ENCODE assay signal across 11 cellular contexts in the genomic region with DNA sequence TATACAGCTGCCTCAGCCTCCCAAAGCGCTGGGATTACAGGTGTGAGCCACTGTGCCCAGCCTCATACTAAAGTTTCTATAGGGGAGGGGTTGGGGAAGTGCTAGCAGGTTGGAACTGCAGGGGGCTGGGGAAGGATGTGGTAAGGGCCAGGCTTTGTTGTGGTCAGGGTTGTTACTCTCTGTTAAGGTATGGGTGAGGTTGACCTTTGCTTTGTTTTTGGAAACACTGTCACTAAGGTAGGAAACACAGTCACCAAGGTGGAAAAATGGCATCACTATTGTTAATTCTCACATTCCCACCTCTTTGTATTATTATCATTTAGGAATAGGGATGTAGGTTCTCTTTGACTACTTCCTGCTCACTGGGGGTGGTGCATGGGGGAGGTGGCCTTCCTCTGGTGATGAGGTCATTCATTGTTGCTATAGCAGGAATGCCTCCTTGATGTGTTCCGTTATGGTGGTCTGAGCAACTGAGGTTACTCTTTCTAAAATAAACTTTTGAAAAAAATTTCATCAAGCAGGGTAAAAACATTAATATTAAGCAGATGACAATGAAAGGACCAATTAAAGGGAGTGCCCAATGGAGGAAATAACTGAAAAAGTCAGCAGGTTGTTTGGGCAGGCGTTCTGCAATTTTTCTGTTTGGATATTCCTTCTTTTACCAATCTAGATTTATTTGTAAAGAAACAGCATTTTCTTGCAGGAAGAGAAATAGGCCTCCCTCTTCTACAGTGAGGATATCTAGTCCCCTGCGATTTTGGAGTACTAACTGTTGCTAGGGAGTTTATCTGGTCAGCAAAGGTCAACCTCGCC.
DNase-seq lines count a peak whose midpoint lies in the region; ATAC-seq and TF ChIP-seq lines count a peak whose summit lies in the region.
"Had no signal": no experiment of that assay in that cellular context is flagged by ENCODE, and none has a peak within 500 bp of the region (broad histone marks: within the 10 kb centered on the region; RNA-seq: fewer than 3 reads in every experiment).

No MANE protein-coding gene starts in this region.

- H3K4me1 Mint-ChIP-seq in activated T-helper 17 cell treated with anti-CD3 and anti-CD28 coated beads, Interleukin-2, amount 50 U/mL, for 72 hours: peaks cover 25% of the 10 kb centered on the region

- peak overlapping the region; percentile 83 for H3K27ac Mint-ChIP-seq in activated T-helper 17 cell treated with anti-CD3 and anti-CD28 coated beads, Interleukin-2, amount 50 U/mL, for 72 hours

- H3K4me3 Mint-ChIP-seq in activated T-helper 17 cell treated with anti-CD3 and anti-CD28 coated beads, Interleukin-2, amount 50 U/mL, for 72 hours: peak overlapping the region; percentile 26

- no peaks in the 10 kb centered on the region for H3K36me3 Mint-ChIP-seq in activated T-helper 17 cell treated with anti-CD3 and anti-CD28 coated beads, Interleukin-2, amount 50 U/mL, for 72 hours (ENCODE audit: low read depth)

- peaks cover 3% of the 10 kb centered on the region for H3K9me3 Mint-ChIP-seq in activated T-helper 17 cell treated with anti-CD3 and anti-CD28 coated beads, Interleukin-2, amount 50 U/mL, for 72 hours

- peak; percentile 48 to 73 for ATAC-seq in activated CD4-positive, CD25-positive, alpha-beta regulatory T cell treated with anti-CD3 and anti-CD28 coated beads, Interleukin-2, amount 50 U/mL, for 24 hours
- ATAC-seq in HG03571 (IDR thresholded peaks at IDR 0.05; ENCODE audit: unreplicated experiment) (peak; percentile 52), SK-N-SH treated with all-trans-retinoic acid at 6 μM for 48 hours (no peak)
- peak; percentile 95 for ATAC-seq in activated T-helper 17 cell treated with anti-CD3 and anti-CD28 coated beads, Interleukin-2, amount 50 U/mL, for 72 hours (replicated peaks)
- ATAC-seq: upper lobe of right lung had no signal

- peaks cover 17% of the 10 kb centered on the region for H3K27me3 Mint-ChIP-seq in activated T-helper 17 cell treated with anti-CD3 and anti-CD28 coated beads, Interleukin-2, amount 50 U/mL, for 72 hours

- no peak for DNase-seq in activated CD4-positive, CD25-positive, alpha-beta regulatory T cell (lab: John Stamatoyannopoulos, UW)
- DNase-seq in stimulated activated CD8-positive, alpha-beta memory T cell treated with anti-CD3 and anti-CD28 coated beads, Interleukin-15, amount 100 ng/mL, for 48 hours (ENCODE audit: low read depth in 2 of 2): peak; percentile 46 to 68
- no peak for DNase-seq in cerebellar cortex (ENCODE audit: low spot score)
- DNase-seq in activated effector memory CD4-positive, alpha-beta T cell treated with Interleukin-2 at 50 U/mL for 16 hours: no peak
- DNase-seq: aorta, hypothalamus, upper lobe of right lung had no signal

TF ChIP-seq in SK-N-SH treated with all-trans-retinoic acid at 6 μM for 48 hours, 23 proteins besides CTCF, POLR2A, EP300 and RAD21:
- TF ChIP-seq ZC3H10 (CRISPR knock-in tag; IDR thresholded peaks at IDR 0.05) (no peak), ESRRG (CRISPR knock-in tag; IDR thresholded peaks at IDR 0.05) (no peak), PPARA (CRISPR knock-in tag; IDR thresholded peaks at IDR 0.05; ENCODE audit: borderline replicate concordance) (no peak)

Comparison
In these comparisons a context has a peak if more than half of its experiments do, and no peak if none do; other contexts are left out.
1. DNase-seq: peak in stimulated activated CD8-positive, alpha-beta memory T cell treated with anti-CD3 and anti-CD28 coated beads, Interleukin-15, amount 100 ng/mL, for 48 hours (2 of 2); none in activated CD4-positive, CD25-positive, alpha-beta regulatory T cell (0 of 4), cerebellar cortex (single experiment) and activated effector memory CD4-positive, alpha-beta T cell treated with Interleukin-2 at 50 U/mL for 16 hours (single experiment).